Comparison of ENCODE assay signal across 1 cellular context in the genomic region with DNA sequence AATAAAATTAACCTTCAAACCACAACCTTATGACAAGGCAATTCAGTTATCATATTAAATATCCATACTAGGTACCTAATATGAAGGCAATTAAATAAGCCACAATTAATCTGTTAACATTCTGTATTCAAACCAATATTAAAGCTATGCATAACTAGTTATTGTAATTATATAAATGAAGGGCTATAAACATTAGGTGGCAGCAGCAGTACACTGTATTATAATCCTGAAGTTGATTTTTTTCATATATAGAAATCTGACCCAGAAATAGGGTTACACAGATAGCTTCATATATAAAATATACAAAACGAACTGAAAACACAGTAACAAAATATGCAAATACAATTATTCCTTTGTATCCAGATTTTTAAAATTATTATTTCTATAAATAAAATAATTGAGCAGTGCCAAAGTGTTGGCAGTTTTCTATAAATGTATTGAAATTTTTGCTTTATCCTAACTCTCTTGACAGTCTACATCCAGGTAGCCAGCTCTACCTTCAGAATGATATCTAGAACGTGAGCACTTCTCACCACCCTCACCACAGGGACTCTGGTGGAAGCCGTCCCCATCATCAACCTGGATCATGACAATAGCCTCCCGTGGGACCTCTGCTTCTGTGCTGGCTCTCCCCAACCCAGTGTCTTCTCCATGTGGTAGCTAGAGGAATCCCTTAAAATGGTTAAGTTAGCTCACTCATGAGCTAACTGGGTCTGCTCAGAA.
TF ChIP-seq lines count a peak whose summit lies in the region.

No MANE protein-coding gene starts in this region.

TF ChIP-seq in liver, 16 proteins besides CTCF, POLR2A, EP300 and RAD21 (continued from another document):
- TF ChIP-seq, protein P1, sequence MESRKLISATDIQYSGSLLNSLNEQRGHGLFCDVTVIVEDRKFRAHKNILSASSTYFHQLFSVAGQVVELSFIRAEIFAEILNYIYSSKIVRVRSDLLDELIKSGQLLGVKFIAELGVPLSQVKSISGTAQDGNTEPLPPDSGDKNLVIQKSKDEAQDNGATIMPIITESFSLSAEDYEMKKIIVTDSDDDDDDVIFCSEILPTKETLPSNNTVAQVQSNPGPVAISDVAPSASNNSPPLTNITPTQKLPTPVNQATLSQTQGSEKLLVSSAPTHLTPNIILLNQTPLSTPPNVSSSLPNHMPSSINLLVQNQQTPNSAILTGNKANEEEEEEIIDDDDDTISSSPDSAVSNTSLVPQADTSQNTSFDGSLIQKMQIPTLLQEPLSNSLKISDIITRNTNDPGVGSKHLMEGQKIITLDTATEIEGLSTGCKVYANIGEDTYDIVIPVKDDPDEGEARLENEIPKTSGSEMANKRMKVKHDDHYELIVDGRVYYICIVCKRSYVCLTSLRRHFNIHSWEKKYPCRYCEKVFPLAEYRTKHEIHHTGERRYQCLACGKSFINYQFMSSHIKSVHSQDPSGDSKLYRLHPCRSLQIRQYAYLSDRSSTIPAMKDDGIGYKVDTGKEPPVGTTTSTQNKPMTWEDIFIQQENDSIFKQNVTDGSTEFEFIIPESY (IDR thresholded peaks at IDR 0.05): no peak
- TF ChIP-seq NR2F2 (IDR thresholded peaks at IDR 0.05): no peak
- TF ChIP-seq, protein P2, sequence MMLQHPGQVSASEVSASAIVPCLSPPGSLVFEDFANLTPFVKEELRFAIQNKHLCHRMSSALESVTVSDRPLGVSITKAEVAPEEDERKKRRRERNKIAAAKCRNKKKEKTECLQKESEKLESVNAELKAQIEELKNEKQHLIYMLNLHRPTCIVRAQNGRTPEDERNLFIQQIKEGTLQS (IDR thresholded peaks at IDR 0.05): no peak
- no peak for TF ChIP-seq HNF4G (IDR thresholded peaks at IDR 0.05)
- no peak for TF ChIP-seq GABPA (IDR thresholded peaks at IDR 0.05 in 1 of 2, conservative IDR thresholded peaks at IDR 0.05 in 1 of 2)
- no peak for TF ChIP-seq RXRA (IDR thresholded peaks at IDR 0.05)
- TF ChIP-seq FOXA2 (IDR thresholded peaks at IDR 0.05): no peak
- TF ChIP-seq, protein P3, sequence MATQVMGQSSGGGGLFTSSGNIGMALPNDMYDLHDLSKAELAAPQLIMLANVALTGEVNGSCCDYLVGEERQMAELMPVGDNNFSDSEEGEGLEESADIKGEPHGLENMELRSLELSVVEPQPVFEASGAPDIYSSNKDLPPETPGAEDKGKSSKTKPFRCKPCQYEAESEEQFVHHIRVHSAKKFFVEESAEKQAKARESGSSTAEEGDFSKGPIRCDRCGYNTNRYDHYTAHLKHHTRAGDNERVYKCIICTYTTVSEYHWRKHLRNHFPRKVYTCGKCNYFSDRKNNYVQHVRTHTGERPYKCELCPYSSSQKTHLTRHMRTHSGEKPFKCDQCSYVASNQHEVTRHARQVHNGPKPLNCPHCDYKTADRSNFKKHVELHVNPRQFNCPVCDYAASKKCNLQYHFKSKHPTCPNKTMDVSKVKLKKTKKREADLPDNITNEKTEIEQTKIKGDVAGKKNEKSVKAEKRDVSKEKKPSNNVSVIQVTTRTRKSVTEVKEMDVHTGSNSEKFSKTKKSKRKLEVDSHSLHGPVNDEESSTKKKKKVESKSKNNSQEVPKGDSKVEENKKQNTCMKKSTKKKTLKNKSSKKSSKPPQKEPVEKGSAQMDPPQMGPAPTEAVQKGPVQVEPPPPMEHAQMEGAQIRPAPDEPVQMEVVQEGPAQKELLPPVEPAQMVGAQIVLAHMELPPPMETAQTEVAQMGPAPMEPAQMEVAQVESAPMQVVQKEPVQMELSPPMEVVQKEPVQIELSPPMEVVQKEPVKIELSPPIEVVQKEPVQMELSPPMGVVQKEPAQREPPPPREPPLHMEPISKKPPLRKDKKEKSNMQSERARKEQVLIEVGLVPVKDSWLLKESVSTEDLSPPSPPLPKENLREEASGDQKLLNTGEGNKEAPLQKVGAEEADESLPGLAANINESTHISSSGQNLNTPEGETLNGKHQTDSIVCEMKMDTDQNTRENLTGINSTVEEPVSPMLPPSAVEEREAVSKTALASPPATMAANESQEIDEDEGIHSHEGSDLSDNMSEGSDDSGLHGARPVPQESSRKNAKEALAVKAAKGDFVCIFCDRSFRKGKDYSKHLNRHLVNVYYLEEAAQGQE (IDR thresholded peaks at IDR 0.05): no peak
- no peak for TF ChIP-seq TAF1 (conservative IDR thresholded peaks at IDR 0.05)
- no peak for TF ChIP-seq YY1 (IDR thresholded peaks at IDR 0.05)
